In genomic region chr10:111035542-111035941, GRCh38 we compare ENCODE assay signal across 19 cellular contexts. TPM values are rescaled to one million over a fixed set of nuclear protein-coding genes. Genes with fewer than 3 reads are reported as not detected.
"Had no signal": no experiment of that assay in that cellular context is flagged by ENCODE, and none has a peak within 500 bp of the region (broad histone marks: within the 10 kb centered on the region; RNA-seq: fewer than 3 reads in every experiment).

No MANE protein-coding gene starts in this region.

- H3K27ac Mint-ChIP-seq: activated B cell treated with CpG ODN at 0.5 μM for 24 hours; activated CD4-positive, alpha-beta T cell treated with anti-CD3 and anti-CD28 coated beads, Interleukin-2, amount 10 ng/mL, durations not matched to agents 24 days and 14 days; activated CD8-positive, alpha-beta T cell treated with anti-CD3 and anti-CD28 coated beads, Interleukin-2, amount 10 ng/mL, durations not matched to agents 7 days and 5 days; activated naive CD4-positive, alpha-beta T cell treated with anti-CD3 and anti-CD28 coated beads, Interleukin-2, amount 50 U/mL, for 72 hours; endodermal cell; immature natural killer cell; T-helper 17 cell had no signal

- H3K4me1 ChIP-seq: breast epithelium, upper lobe of right lung had no signal

- H3K27me3 Mint-ChIP-seq: activated B cell treated with CpG ODN at 0.5 μM for 24 hours, T-helper 17 cell had no signal

- H3K4me3 ChIP-seq: breast epithelium, dorsolateral prefrontal cortex, thoracic aorta, upper lobe of right lung had no signal

- DNase-seq: activated B cell treated with CpG ODN at 0.5 μM for 24 hours; activated CD4-positive, alpha-beta T cell treated with anti-CD3 and anti-CD28 coated beads, Interleukin-2, amount 10 ng/mL, durations not matched to agents 24 days and 14 days; activated CD8-positive, alpha-beta memory T cell treated with anti-CD3 and anti-CD28 coated beads, Interleukin-2, amount 50 U/mL, for 4 hours; activated CD8-positive, alpha-beta T cell treated with anti-CD3 and anti-CD28 coated beads, Interleukin-2, amount 10 ng/mL, durations not matched to agents 7 days and 5 days; activated effector memory CD4-positive, alpha-beta T cell treated with anti-CD3 and anti-CD28 coated beads, Interleukin-2, amount 50 U/mL, for 16 hours; activated T-cell treated with anti-CD3 and anti-CD28 coated beads, Interleukin-2, amount 50 U/mL, for 48 hours; amniotic stem cell; dorsolateral prefrontal cortex; endodermal cell; immature natural killer cell; mesendoderm; stimulated activated CD4-positive, alpha-beta T cell treated with anti-CD3 and anti-CD28 coated beads, Interleukin-12 subunit alpha, Interleukin-12 subunit beta, amount 100 ng/mL, for 4 hours; stimulated activated CD4-positive, alpha-beta T cell treated with anti-CD3 and anti-CD28 coated beads, Interleukin-2, amount 100 ng/mL, for 24 hours; T-helper 17 cell; upper lobe of right lung had no signal

- ATAC-seq: activated CD8-positive, alpha-beta T cell treated with anti-CD3 and anti-CD28 coated beads, Interleukin-2, amount 10 ng/mL, durations not matched to agents 7 days and 5 days; activated naive CD4-positive, alpha-beta T cell treated with anti-CD3 and anti-CD28 coated beads, Interleukin-2, amount 50 U/mL, for 72 hours; sciatic nerve; T-helper 17 cell; upper lobe of right lung had no signal

- H3K27ac ChIP-seq: breast epithelium, dorsolateral prefrontal cortex, thoracic aorta, upper lobe of right lung had no signal

- H3K4me3 Mint-ChIP-seq: activated B cell treated with CpG ODN at 0.5 μM for 24 hours; activated CD4-positive, alpha-beta T cell treated with anti-CD3 and anti-CD28 coated beads, Interleukin-2, amount 10 ng/mL, durations not matched to agents 24 days and 14 days; activated CD8-positive, alpha-beta T cell treated with anti-CD3 and anti-CD28 coated beads, Interleukin-2, amount 10 ng/mL, durations not matched to agents 7 days and 5 days; endodermal cell; immature natural killer cell; T-helper 17 cell had no signal

- H3K27me3 ChIP-seq: breast epithelium, dorsolateral prefrontal cortex, upper lobe of right lung had no signal

- H3K4me1 Mint-ChIP-seq: activated B cell treated with CpG ODN at 0.5 μM for 24 hours, endodermal cell, T-helper 17 cell had no signal

- H3K36me3 ChIP-seq: breast epithelium, thoracic aorta, upper lobe of right lung had no signal

RNA-seq across cellular contexts. Expression of gene ADRA2A, which starts 41.3 kb away (rescaled TPM):
- total RNA-seq: activated B cell treated with CpG ODN at 0.5 μM for 24 hours; activated CD4-positive, alpha-beta T cell treated with anti-CD3 and anti-CD28 coated beads, Interleukin-2, amount 10 ng/mL, durations not matched to agents 24 days and 14 days; activated CD8-positive, alpha-beta T cell treated with anti-CD3 and anti-CD28 coated beads, Interleukin-2, amount 10 ng/mL, durations not matched to agents 7 days and 5 days; activated naive CD4-positive, alpha-beta T cell treated with anti-CD3 and anti-CD28 coated beads, Interleukin-2, amount 50 U/mL, for 72 hours had no signal
